In the genomic region with DNA sequence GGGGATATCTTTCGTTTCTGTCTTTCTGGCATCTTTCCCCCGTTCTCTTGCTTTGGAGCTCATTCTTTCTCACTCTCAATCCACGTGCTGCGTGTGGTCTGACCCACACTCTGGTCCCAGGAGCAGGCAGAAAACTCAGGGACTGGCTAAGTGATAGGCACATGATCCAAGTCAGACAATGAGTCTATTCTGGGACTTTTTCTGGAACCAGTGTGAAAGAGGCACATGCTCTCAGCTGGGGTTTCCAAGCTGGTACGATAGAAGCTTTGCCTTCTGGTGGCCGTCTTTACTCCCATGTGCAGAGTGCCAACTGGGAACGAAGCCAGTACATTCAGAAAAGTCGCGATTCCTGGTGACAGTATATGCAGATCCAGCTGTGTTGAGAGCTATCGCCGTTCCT, we compare ENCODE assay signal across 22 cellular contexts.
A peak's percentile ranks its signal among the peaks of the same experiment; 100 is the strongest.
DNase-seq lines count a peak whose midpoint lies in the region; ATAC-seq lines count a peak whose summit lies in the region.
"Had no signal": no experiment of that assay in that cellular context is flagged by ENCODE, and none has a peak within 500 bp of the region (broad histone marks: within the 10 kb centered on the region; RNA-seq: fewer than 3 reads in every experiment).

No MANE protein-coding gene starts in this region.

- no peaks in the 10 kb centered on the region for H3K9me3 Mint-ChIP-seq in activated naive CD4-positive, alpha-beta T cell treated with anti-CD3 and anti-CD28 coated beads, Interleukin-2, amount 10 ng/mL, durations not matched to agents 7 days and 5 days
- H3K9me3 Mint-ChIP-seq: activated naive CD8-positive, alpha-beta T cell treated with anti-CD3 and anti-CD28 coated beads for 36 hours; activated T-helper 1 cell treated with anti-CD3 and anti-CD28 coated beads, Interleukin-12 subunit alpha, Interleukin-12 subunit beta, Interleukin-2, Interleukin-4 antibody, amounts not matched to agents 30 ng/mL and 10 ng/mL and 1 ng/mL, durations not matched to agents 14 hours and 24 hours and 36 hours; HFFc6; immature natural killer cell; natural killer cell had no signal

- peaks cover 14% of the 10 kb centered on the region for H3K4me1 Mint-ChIP-seq in T-helper 17 cell
- no peaks in the 10 kb centered on the region for H3K4me1 Mint-ChIP-seq in activated naive CD4-positive, alpha-beta T cell treated with anti-CD3 and anti-CD28 coated beads, Interleukin-2, amount 10 ng/mL, durations not matched to agents 7 days and 5 days
- H3K4me1 Mint-ChIP-seq: activated naive CD8-positive, alpha-beta T cell treated with anti-CD3 and anti-CD28 coated beads for 36 hours had no signal

- ATAC-seq in T-helper 17 cell (no peak), left lobe of liver (no peak), GM18498 (IDR thresholded peaks at IDR 0.05; ENCODE audit: unreplicated experiment) (no peak)
- ATAC-seq: natural killer cell had no signal

- peak overlapping the region; percentile 92 for H3K27ac Mint-ChIP-seq in T-helper 17 cell
- no peak overlapping the region for H3K27ac Mint-ChIP-seq in activated naive CD4-positive, alpha-beta T cell treated with anti-CD3 and anti-CD28 coated beads, Interleukin-2, amount 10 ng/mL, durations not matched to agents 7 days and 5 days
- H3K27ac Mint-ChIP-seq: activated naive CD8-positive, alpha-beta T cell treated with anti-CD3 and anti-CD28 coated beads for 36 hours; activated T-helper 1 cell treated with anti-CD3 and anti-CD28 coated beads, Interleukin-12 subunit alpha, Interleukin-12 subunit beta, Interleukin-2, Interleukin-4 antibody, amounts not matched to agents 30 ng/mL and 10 ng/mL and 1 ng/mL, durations not matched to agents 14 hours and 24 hours and 36 hours; HFFc6; natural killer cell; progenitor cell of endocrine pancreas had no signal

- no peaks in the 10 kb centered on the region for H3K36me3 Mint-ChIP-seq in T-helper 17 cell (ENCODE audit: low read depth)
- no peaks in the 10 kb centered on the region for H3K36me3 Mint-ChIP-seq in activated naive CD4-positive, alpha-beta T cell treated with anti-CD3 and anti-CD28 coated beads, Interleukin-2, amount 10 ng/mL, durations not matched to agents 7 days and 5 days
- H3K36me3 Mint-ChIP-seq: activated naive CD8-positive, alpha-beta T cell treated with anti-CD3 and anti-CD28 coated beads for 36 hours; CD8-positive, alpha-beta memory T cell; immature natural killer cell; natural killer cell had no signal

- no peak for DNase-seq in T-helper 17 cell
- peak; percentile 84 for DNase-seq in foreskin melanocyte
- DNase-seq in medulla oblongata (ENCODE audit: extremely low spot score): peak; percentile 94
- peak in 47 of 49 donors; percentile 9 to 89 (median 64) for DNase-seq in substantia nigra (lab: John Stamatoyannopoulos, UW)
- DNase-seq in left lobe of liver (ENCODE audit: low spot score): no peak
- DNase-seq in activated naive CD4-positive, alpha-beta T cell treated with anti-CD3 and anti-CD28 coated beads, Interleukin-2, amount 50 U/mL, for 16 hours: no peak
- no peak for DNase-seq in activated naive CD4-positive, alpha-beta T cell treated with anti-CD3 and anti-CD28 coated beads, Interleukin-2, amount 10 ng/mL, durations not matched to agents 7 days and 5 days
- DNase-seq: activated CD4-positive, CD25-positive, alpha-beta regulatory T cell treated with anti-CD3 and anti-CD28 coated beads, Interleukin-2, amount 50 U/mL, for 72 hours; activated naive CD8-positive, alpha-beta T cell treated with anti-CD3 and anti-CD28 coated beads for 36 hours; CD8-positive, alpha-beta memory T cell; HFFc6; immature natural killer cell; mammary epithelial cell; MM.1S; natural killer cell; NCI-H82; stimulated activated CD4-positive, alpha-beta T cell treated with anti-CD3 and anti-CD28 coated beads, Interleukin-12 subunit alpha, Interleukin-12 subunit beta, amount 100 ng/mL, for 4 hours; T1000 had no signal

- H3K4me3 Mint-ChIP-seq in T-helper 17 cell: no peak overlapping the region
- no peak overlapping the region for H3K4me3 Mint-ChIP-seq in activated naive CD4-positive, alpha-beta T cell treated with anti-CD3 and anti-CD28 coated beads, Interleukin-2, amount 10 ng/mL, durations not matched to agents 7 days and 5 days
- H3K4me3 Mint-ChIP-seq: activated naive CD8-positive, alpha-beta T cell treated with anti-CD3 and anti-CD28 coated beads for 36 hours; activated T-helper 1 cell treated with anti-CD3 and anti-CD28 coated beads, Interleukin-12 subunit alpha, Interleukin-12 subunit beta, Interleukin-2, Interleukin-4 antibody, amounts not matched to agents 30 ng/mL and 10 ng/mL and 1 ng/mL, durations not matched to agents 14 hours and 24 hours and 36 hours; CD8-positive, alpha-beta memory T cell; HFFc6; immature natural killer cell; natural killer cell had no signal

- CTCF ChIA-PET in activated naive CD4-positive, alpha-beta T cell treated with anti-CD3 and anti-CD28 coated beads, Interleukin-2, amount 10 ng/mL, durations not matched to agents 7 days and 5 days (lab: Charles Lee): no interaction called here

- H3K27ac ChIP-seq in substantia nigra (ENCODE audit: low read depth, low read length, poor library complexity, severe bottlenecking): peak overlapping the region; percentile 51
- H3K27ac ChIP-seq: breast epithelium had no signal

- H3K27me3 Mint-ChIP-seq in T-helper 17 cell: no peaks in the 10 kb centered on the region
- no peaks in the 10 kb centered on the region for H3K27me3 Mint-ChIP-seq in activated naive CD4-positive, alpha-beta T cell treated with anti-CD3 and anti-CD28 coated beads, Interleukin-2, amount 10 ng/mL, durations not matched to agents 7 days and 5 days
- H3K27me3 Mint-ChIP-seq: progenitor cell of endocrine pancreas had no signal

- H3K9me3 ChIP-seq in T-helper 17 cell (ENCODE audit: control insufficient read depth, low read length, poor library complexity, severe bottlenecking): no peaks in the 10 kb centered on the region
- H3K9me3 ChIP-seq: breast epithelium had no signal

Comparison
In these comparisons a context has a peak if more than half of its experiments do, and no peak if none do; other contexts are left out.
1. DNase-seq: peak in foreskin melanocyte (single experiment), medulla oblongata (single experiment) and substantia nigra (47 of 49); none in T-helper 17 cell (0 of 3), left lobe of liver (single experiment), activated naive CD4-positive, alpha-beta T cell treated with anti-CD3 and anti-CD28 coated beads, Interleukin-2, amount 50 U/mL, for 16 hours (single experiment) and activated naive CD4-positive, alpha-beta T cell treated with anti-CD3 and anti-CD28 coated beads, Interleukin-2, amount 10 ng/mL, durations not matched to agents 7 days and 5 days (single experiment).